Comparison of ENCODE assay signal across 8 cellular contexts in genomic region chr19:54160182-54160811, GRCh38. TPM values are rescaled to one million over a fixed set of nuclear protein-coding genes. Genes with fewer than 3 reads are reported as not detected.
DNase-seq lines count a peak whose midpoint lies in the region; ATAC-seq and TF ChIP-seq lines count a peak whose summit lies in the region.

No MANE protein-coding gene starts in this region.

- ATAC-seq in GM18517 (IDR thresholded peaks at IDR 0.05; ENCODE audit: unreplicated experiment), result peak; percentile 0
- ATAC-seq in effector memory CD8-positive, alpha-beta T cell (replicated peaks), result no peak

- H3K4me1 Mint-ChIP-seq in effector memory CD8-positive, alpha-beta T cell (ENCODE audit: low read depth in 2 of 2), result peaks cover 46 to 49% of the 10 kb centered on the region in 2 donors
- H3K4me1 Mint-ChIP-seq in neural crest cell, result peaks cover 43% of the 10 kb centered on the region

- no peaks in the 10 kb centered on the region for H3K9me3 Mint-ChIP-seq in effector memory CD8-positive, alpha-beta T cell
- peaks cover 7% of the 10 kb centered on the region for H3K9me3 Mint-ChIP-seq in neural crest cell

- no peaks in the 10 kb centered on the region for H3K27me3 Mint-ChIP-seq in effector memory CD8-positive, alpha-beta T cell
- peaks cover 23% of the 10 kb centered on the region for H3K27me3 Mint-ChIP-seq in neural crest cell (ENCODE audit: low read depth)

- H3K27ac Mint-ChIP-seq in effector memory CD8-positive, alpha-beta T cell, result peak overlapping the region; percentile 92
- peak overlapping the region; percentile 99 for H3K27ac Mint-ChIP-seq in neural crest cell (ENCODE audit: unreplicated experiment)

- H3K4me3 Mint-ChIP-seq in effector memory CD8-positive, alpha-beta T cell, result peak overlapping the region; percentile 83 to 89
- H3K4me3 Mint-ChIP-seq in neural crest cell, result peak overlapping the region; percentile 99

- H3K36me3 Mint-ChIP-seq in effector memory CD8-positive, alpha-beta T cell (ENCODE audit: insufficient read depth), result peaks cover 57% of the 10 kb centered on the region
- H3K36me3 Mint-ChIP-seq in neural crest cell (ENCODE audit: low read depth), result peaks cover 20% of the 10 kb centered on the region

- TF ChIP-seq CTCF in neural crest cell (conservative IDR thresholded peaks at IDR 0.05), result no peak

- peak; percentile 34 for DNase-seq in AG08396 (ENCODE audit: low spot score)
- peak; percentile 66 for DNase-seq in OCI-M1 (lab: John Stamatoyannopoulos, UW)
- no peak for DNase-seq in effector memory CD8-positive, alpha-beta T cell
- no peak for DNase-seq in neural crest cell (ENCODE audit: low read depth, low spot score)
- DNase-seq in ureter (ENCODE audit: low spot score), result no peak
- no peak for DNase-seq in cerebellum (ENCODE audit: low spot score)
- no peak for DNase-seq in NCI-H446 (lab: John Stamatoyannopoulos, UW)

RNA-seq across cellular contexts. Expression of gene LENG1, which starts 0.8 kb away (rescaled TPM):
- 5.1 and 5.9 TPM in 2 replicates for total RNA-seq in neural crest cell
- total RNA-seq in ureter, result 5.8 TPM
- total RNA-seq in cerebellum, result 3.4 TPM

RNA-seq across cellular contexts. Expression of gene TMC4, which starts 12.7 kb away (rescaled TPM):
- total RNA-seq in neural crest cell (0.28 TPM in 1 of 2 replicates, not detected in the other), ureter (155 TPM), cerebellum (0.36 TPM)

RNA-seq across cellular contexts. Expression of gene CNOT3, which starts 22.7 kb away (rescaled TPM):
- 87.6 and 95.5 TPM in 2 replicates for total RNA-seq in neural crest cell
- total RNA-seq in ureter, result 54.6 TPM
- total RNA-seq in cerebellum, result 9.6 TPM

RNA-seq across cellular contexts. Expression of gene MBOAT7, which starts 29.1 kb away (rescaled TPM):
- 74.2 and 76.5 TPM in 2 replicates for total RNA-seq in neural crest cell
- total RNA-seq in ureter, result 175 TPM
- total RNA-seq in cerebellum, result 21.4 TPM

RNA-seq across cellular contexts. Expression of gene TSEN34, which starts 30.8 kb away (rescaled TPM):
- total RNA-seq in neural crest cell (66.2 and 67.9 TPM in 2 replicates), ureter (27.7 TPM), cerebellum (18.3 TPM)

Comparison
In these comparisons a context has a peak if more than half of its experiments do, and no peak if none do; other contexts are left out.
1. DNase-seq: peak in AG08396 (single experiment) and OCI-M1 (single experiment); none in effector memory CD8-positive, alpha-beta T cell (0 of 3), neural crest cell (single experiment), ureter (single experiment), cerebellum (single experiment) and NCI-H446 (0 of 2).
2. RNA of gene TMC4, which starts 12.7 kb away (total RNA-seq): 155 TPM in ureter (single experiment); 0.36 TPM in cerebellum (single experiment) and 0.28 TPM in neural crest cell; every median in the first group is over 100 times any median in the second.